ENCODE assay signal across 36 cellular contexts in the genomic region with DNA sequence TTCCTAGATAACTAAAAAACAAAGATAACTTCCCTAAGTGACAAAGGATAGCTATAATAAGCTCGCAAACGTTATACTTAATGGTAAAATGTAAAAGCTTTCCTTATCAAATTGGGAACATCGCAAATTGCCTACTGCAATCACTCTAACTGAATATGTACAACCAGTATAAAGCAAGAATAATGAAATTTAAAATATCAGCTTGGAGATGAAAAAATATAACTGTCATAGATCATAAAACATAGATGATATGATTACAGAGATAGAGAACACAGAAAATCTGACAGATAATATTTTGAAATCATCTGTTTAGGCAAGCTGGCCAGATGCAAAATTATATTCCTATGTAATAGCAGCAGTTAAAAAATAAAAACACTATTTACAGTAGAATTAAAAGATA.
"Had no signal": no experiment of that assay in that cellular context is flagged by ENCODE, and none has a peak within 500 bp of the region (broad histone marks: within the 10 kb centered on the region; RNA-seq: fewer than 3 reads in every experiment).

No MANE protein-coding gene starts in this region.

- H3K9me3 ChIP-seq: adrenal gland, ascending aorta, body of pancreas, breast epithelium had no signal

- DNase-seq: activated effector memory CD4-positive, alpha-beta T cell treated with anti-CD3 and anti-CD28 coated beads, Interleukin-2, amount 50 U/mL, for 16 hours; activated effector memory CD4-positive, alpha-beta T cell treated with Interleukin-2 at 50 U/mL for 16 hours; activated gamma-delta T cell; activated gamma-delta T cell treated with Interleukin-2 at 50 U/mL for 16 hours; activated naive CD4-positive, alpha-beta T cell; activated naive CD4-positive, alpha-beta T cell treated with anti-CD3 and anti-CD28 coated beads for 36 hours; activated naive CD4-positive, alpha-beta T cell treated with anti-CD3 and anti-CD28 coated beads, Interleukin-2, amount 10 ng/mL, durations not matched to agents 7 days and 5 days; activated naive CD4-positive, alpha-beta T cell treated with anti-CD3 and anti-CD28 coated beads, Interleukin-2, amount 50 U/mL, for 16 hours; activated naive CD4-positive, alpha-beta T cell treated with Interleukin-2 at 50 U/mL for 16 hours; activated naive CD8-positive, alpha-beta T cell treated with anti-CD3 and anti-CD28 coated beads for 36 hours; activated naive CD8-positive, alpha-beta T cell treated with anti-CD3 and anti-CD28 coated beads, Interleukin-2, amount 10 ng/mL, durations not matched to agents 7 days and 5 days; activated naive CD8-positive, alpha-beta T cell treated with anti-CD3 and anti-CD28 coated beads, Interleukin-2, amount 50 U/mL, for 24 hours; activated T-cell treated with anti-CD3 and anti-CD28 coated beads, Interleukin-2, amount 50 U/mL, for 4 hours; activated T-cell treated with anti-CD3 and anti-CD28 coated beads, Interleukin-2, amount 50 U/mL, for 48 hours; activated T-cell treated with anti-CD3 and anti-CD28 coated beads, Interleukin-2, amount 50 U/mL, for 72 hours; adrenal gland; amniotic stem cell; amygdala; anterior cingulate cortex; aorta; body of pancreas; brain microvascular endothelial cell; caudate nucleus; central memory CD4-positive, alpha-beta T cell; cerebellar nuclear complex had no signal

- H3K27ac ChIP-seq: adrenal gland, ascending aorta, body of pancreas, brain microvascular endothelial cell, breast epithelium, cardiac muscle cell had no signal

- H3K9me3 Mint-ChIP-seq: activated naive CD4-positive, alpha-beta T cell treated with anti-CD3 and anti-CD28 coated beads for 36 hours; activated naive CD4-positive, alpha-beta T cell treated with anti-CD3 and anti-CD28 coated beads, Interleukin-2, amount 10 ng/mL, durations not matched to agents 7 days and 5 days; activated naive CD4-positive, alpha-beta T cell treated with anti-CD3 and anti-CD28 coated beads, Interleukin-2, amount 50 U/mL, for 24 hours; activated naive CD4-positive, alpha-beta T cell treated with anti-CD3 and anti-CD28 coated beads, Interleukin-2, amount 50 U/mL, for 72 hours; activated naive CD8-positive, alpha-beta T cell treated with anti-CD3 and anti-CD28 coated beads for 36 hours; activated naive CD8-positive, alpha-beta T cell treated with anti-CD3 and anti-CD28 coated beads, Interleukin-2, amount 10 ng/mL, durations not matched to agents 7 days and 5 days; activated naive CD8-positive, alpha-beta T cell treated with anti-CD3 and anti-CD28 coated beads, Interleukin-2, amount 50 U/mL, for 24 hours; activated T-cell treated with anti-CD3 and anti-CD28 coated beads, Interleukin-2, amount 50 U/mL, for 4 hours; activated T-cell treated with anti-CD3 and anti-CD28 coated beads, Interleukin-2, amount 50 U/mL, for 72 hours; activated T-helper 1 cell treated with anti-CD3 and anti-CD28 coated beads, Interleukin-12 subunit alpha, Interleukin-12 subunit beta, Interleukin-2, Interleukin-4 antibody, amounts not matched to agents 30 ng/mL and 10 ng/mL and 1 ng/mL, durations not matched to agents 14 hours and 24 hours and 36 hours; activated T-helper 17 cell treated with anti-CD3 and anti-CD28 coated beads, Interleukin-2, amount 50 U/mL, for 72 hours; activated T-helper 2 cell treated with anti-CD3 and anti-CD28 coated beads, Interferon-gamma antibody, Interleukin-2, Interleukin-4, amounts not matched to agents 10 μg/mL and 5 μg/mL and 100 μg/mL, durations not matched to agents 14 hours and 24 hours and 36 hours; central memory CD8-positive, alpha-beta T cell had no signal

- H3K4me1 ChIP-seq: adrenal gland, ascending aorta, breast epithelium had no signal

- H3K27ac Mint-ChIP-seq: activated naive CD4-positive, alpha-beta T cell treated with anti-CD3 and anti-CD28 coated beads for 36 hours; activated naive CD4-positive, alpha-beta T cell treated with anti-CD3 and anti-CD28 coated beads, Interleukin-2, amount 10 ng/mL, durations not matched to agents 7 days and 5 days; activated naive CD4-positive, alpha-beta T cell treated with anti-CD3 and anti-CD28 coated beads, Interleukin-2, amount 50 U/mL, for 24 hours; activated naive CD4-positive, alpha-beta T cell treated with anti-CD3 and anti-CD28 coated beads, Interleukin-2, amount 50 U/mL, for 72 hours; activated naive CD8-positive, alpha-beta T cell; activated naive CD8-positive, alpha-beta T cell treated with anti-CD3 and anti-CD28 coated beads for 36 hours; activated naive CD8-positive, alpha-beta T cell treated with anti-CD3 and anti-CD28 coated beads, Interleukin-2, amount 10 ng/mL, durations not matched to agents 7 days and 5 days; activated naive CD8-positive, alpha-beta T cell treated with anti-CD3 and anti-CD28 coated beads, Interleukin-2, amount 50 U/mL, for 24 hours; activated T-cell treated with anti-CD3 and anti-CD28 coated beads, Interleukin-2, amount 50 U/mL, for 72 hours; activated T-helper 1 cell treated with anti-CD3 and anti-CD28 coated beads, Interleukin-12 subunit alpha, Interleukin-12 subunit beta, Interleukin-2, Interleukin-4 antibody, amounts not matched to agents 30 ng/mL and 10 ng/mL and 1 ng/mL, durations not matched to agents 14 hours and 24 hours and 36 hours; activated T-helper 17 cell treated with anti-CD3 and anti-CD28 coated beads, Interleukin-2, amount 50 U/mL, for 72 hours; activated T-helper 2 cell treated with anti-CD3 and anti-CD28 coated beads, Interferon-gamma antibody, Interleukin-2, Interleukin-4, amounts not matched to agents 10 μg/mL and 5 μg/mL and 100 μg/mL, durations not matched to agents 14 hours and 24 hours and 36 hours; brain had no signal

- H3K4me1 Mint-ChIP-seq: activated naive CD4-positive, alpha-beta T cell treated with anti-CD3 and anti-CD28 coated beads, Interleukin-2, amount 10 ng/mL, durations not matched to agents 7 days and 5 days; activated naive CD4-positive, alpha-beta T cell treated with anti-CD3 and anti-CD28 coated beads, Interleukin-2, amount 50 U/mL, for 24 hours; activated naive CD8-positive, alpha-beta T cell treated with anti-CD3 and anti-CD28 coated beads for 36 hours; activated naive CD8-positive, alpha-beta T cell treated with anti-CD3 and anti-CD28 coated beads, Interleukin-2, amount 50 U/mL, for 24 hours; activated T-helper 17 cell treated with anti-CD3 and anti-CD28 coated beads, Interleukin-2, amount 50 U/mL, for 72 hours; brain; central memory CD8-positive, alpha-beta T cell had no signal

- H3K36me3 ChIP-seq: adrenal gland, ascending aorta, brain microvascular endothelial cell, breast epithelium, cardiac muscle cell had no signal

- ATAC-seq: activated naive CD4-positive, alpha-beta T cell treated with anti-CD3 and anti-CD28 coated beads, Interleukin-2, amount 50 U/mL, for 72 hours; activated naive CD8-positive, alpha-beta T cell treated with anti-CD3 and anti-CD28 coated beads, Interleukin-2, amount 50 U/mL, for 24 hours; activated T-cell treated with anti-CD3 and anti-CD28 coated beads, Interleukin-2, amount 50 U/mL, for 4 hours; activated T-cell treated with anti-CD3 and anti-CD28 coated beads, Interleukin-2, amount 50 U/mL, for 72 hours; activated T-helper 17 cell treated with anti-CD3 and anti-CD28 coated beads, Interleukin-2, amount 50 U/mL, for 72 hours; body of pancreas had no signal

- H3K27me3 Mint-ChIP-seq: activated naive CD4-positive, alpha-beta T cell treated with anti-CD3 and anti-CD28 coated beads, Interleukin-2, amount 10 ng/mL, durations not matched to agents 7 days and 5 days; activated naive CD8-positive, alpha-beta T cell; activated naive CD8-positive, alpha-beta T cell treated with anti-CD3 and anti-CD28 coated beads for 36 hours; activated naive CD8-positive, alpha-beta T cell treated with anti-CD3 and anti-CD28 coated beads, Interleukin-2, amount 10 ng/mL, durations not matched to agents 7 days and 5 days; activated naive CD8-positive, alpha-beta T cell treated with anti-CD3 and anti-CD28 coated beads, Interleukin-2, amount 50 U/mL, for 24 hours; activated T-helper 17 cell treated with anti-CD3 and anti-CD28 coated beads, Interleukin-2, amount 50 U/mL, for 72 hours; brain; central memory CD8-positive, alpha-beta T cell had no signal

- H3K4me3 ChIP-seq: adrenal gland, ascending aorta, body of pancreas, breast epithelium, cardiac muscle cell had no signal

- H3K36me3 Mint-ChIP-seq: activated naive CD4-positive, alpha-beta T cell treated with anti-CD3 and anti-CD28 coated beads, Interleukin-2, amount 10 ng/mL, durations not matched to agents 7 days and 5 days; activated naive CD4-positive, alpha-beta T cell treated with anti-CD3 and anti-CD28 coated beads, Interleukin-2, amount 50 U/mL, for 24 hours; activated naive CD4-positive, alpha-beta T cell treated with anti-CD3 and anti-CD28 coated beads, Interleukin-2, amount 50 U/mL, for 72 hours; activated naive CD8-positive, alpha-beta T cell had no signal

- H3K4me3 Mint-ChIP-seq: activated naive CD4-positive, alpha-beta T cell treated with anti-CD3 and anti-CD28 coated beads for 36 hours; activated naive CD4-positive, alpha-beta T cell treated with anti-CD3 and anti-CD28 coated beads, Interleukin-2, amount 10 ng/mL, durations not matched to agents 7 days and 5 days; activated naive CD4-positive, alpha-beta T cell treated with anti-CD3 and anti-CD28 coated beads, Interleukin-2, amount 50 U/mL, for 24 hours; activated naive CD8-positive, alpha-beta T cell; activated naive CD8-positive, alpha-beta T cell treated with anti-CD3 and anti-CD28 coated beads for 36 hours; activated naive CD8-positive, alpha-beta T cell treated with anti-CD3 and anti-CD28 coated beads, Interleukin-2, amount 10 ng/mL, durations not matched to agents 7 days and 5 days; activated naive CD8-positive, alpha-beta T cell treated with anti-CD3 and anti-CD28 coated beads, Interleukin-2, amount 50 U/mL, for 24 hours; activated T-cell treated with anti-CD3 and anti-CD28 coated beads, Interleukin-2, amount 50 U/mL, for 4 hours; activated T-cell treated with anti-CD3 and anti-CD28 coated beads, Interleukin-2, amount 50 U/mL, for 72 hours; activated T-helper 1 cell treated with anti-CD3 and anti-CD28 coated beads, Interleukin-12 subunit alpha, Interleukin-12 subunit beta, Interleukin-2, Interleukin-4 antibody, amounts not matched to agents 30 ng/mL and 10 ng/mL and 1 ng/mL, durations not matched to agents 14 hours and 24 hours and 36 hours; activated T-helper 17 cell treated with anti-CD3 and anti-CD28 coated beads, Interleukin-2, amount 50 U/mL, for 72 hours; brain; central memory CD8-positive, alpha-beta T cell had no signal

- H3K27me3 ChIP-seq: adrenal gland, ascending aorta, body of pancreas, brain microvascular endothelial cell, breast epithelium, cardiac muscle cell had no signal
